8 cellular contexts compared by ENCODE assay signal in the genomic region with DNA sequence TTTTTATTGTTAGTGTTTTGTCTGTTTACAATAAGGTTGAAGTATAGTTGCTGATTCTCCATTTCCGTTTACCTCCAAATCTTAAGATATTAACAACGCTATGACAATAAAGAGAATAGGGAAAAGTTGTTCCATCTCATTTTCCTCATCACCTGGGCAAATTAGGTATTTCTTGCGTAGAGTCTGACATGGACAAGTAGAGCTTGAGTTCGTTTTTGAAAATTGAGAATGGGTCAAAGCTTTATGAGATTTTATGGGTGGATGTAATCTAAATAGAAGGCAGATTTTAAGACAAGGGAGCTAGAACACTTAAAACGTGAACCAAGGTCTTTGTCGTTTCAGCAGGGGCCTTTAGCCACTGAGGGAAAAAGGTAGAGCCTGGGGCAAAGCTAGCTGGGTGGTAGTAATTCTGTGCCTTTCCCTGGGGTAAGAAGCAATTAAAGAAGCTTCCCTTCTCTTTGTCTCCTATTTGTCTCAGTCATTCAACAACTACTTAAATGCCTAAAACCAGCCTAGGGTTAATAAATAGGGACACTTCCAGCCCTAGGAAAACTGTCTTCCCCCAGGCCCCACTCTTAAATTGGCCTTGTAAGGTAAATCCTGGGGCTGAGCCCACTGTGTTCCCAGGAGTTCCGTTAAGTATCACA. TPM values are rescaled to one million over a fixed set of nuclear protein-coding genes. Genes with fewer than 3 reads are reported as not detected.
A peak's percentile ranks its signal among the peaks of the same experiment; 100 is the strongest.
DNase-seq lines count a peak whose midpoint lies in the region; ATAC-seq, FAIRE-seq and TF ChIP-seq lines count a peak whose summit lies in the region.

No MANE protein-coding gene starts in this region.

- H3K27me3 Mint-ChIP-seq in chondrocyte (ENCODE audit: low read depth), result no peaks in the 10 kb centered on the region
- H3K27me3 Mint-ChIP-seq in natural killer cell (ENCODE audit: low read depth in 2 of 2), result no peaks in the 10 kb centered on the region

- H4K8ac ChIP-seq in IMR-90 (ENCODE audit: low read depth in 2 of 2, low read length in 2 of 2), result peak overlapping the region; percentile 92 to 95

- dilution Hi-C loops in IMR-90 (cut with HindIII; ENCODE audit: low sequenced_read_pairs, unreplicated experiment), result no loop called here

- peak overlapping the region; percentile 49; the same call in 1 of the 2 replicates for H3K9ac ChIP-seq in IMR-90 (ENCODE audit: low read depth, low read length)

- TF ChIP-seq CTCF in BJ (IDR thresholded peaks at IDR 0.05; ENCODE audit: insufficient read depth, low read depth, low read length), result no peak
- no peak for TF ChIP-seq CTCF in IMR-90 (conservative IDR thresholded peaks at IDR 0.05; ENCODE audit: low read depth, low read length)
- TF ChIP-seq CTCF in chondrocyte (IDR thresholded peaks at IDR 0.05), result no peak
- no peak for TF ChIP-seq CTCF in natural killer cell (IDR thresholded peaks at IDR 0.05)

- no peak overlapping the region for H3K18ac ChIP-seq in IMR-90 (ENCODE audit: low read depth, low read length)

- H2BK120ac ChIP-seq in IMR-90 (ENCODE audit: low read depth, low read length), result no peak overlapping the region

- peaks cover 40% of the 10 kb centered on the region for H3K4me1 Mint-ChIP-seq in chondrocyte (ENCODE audit: low read depth)
- peaks cover 29 to 31% of the 10 kb centered on the region in 2 donors for H3K4me1 Mint-ChIP-seq in natural killer cell

- no peaks in the 10 kb centered on the region for H3K27me3 ChIP-seq in BJ (ENCODE audit: control insufficient read depth, insufficient read depth, low read length)
- no peaks in the 10 kb centered on the region for H3K27me3 ChIP-seq in IMR-90 (ENCODE audit: control insufficient read depth, insufficient read depth, low read length)

- no peaks in the 10 kb centered on the region for H3K9me3 ChIP-seq in IMR-90 (ENCODE audit: control insufficient read depth, insufficient read depth, low read length)

- intact Hi-C loops in IMR-90 (cut with micrococcal nuclease), result loop anchor here (2.0 to 10.0 kb wide), 2 partner anchors 54 to 232 kb away; partner anchors contain the start of gene PLAA
- intact Hi-C loops in natural killer cell (cut with micrococcal nuclease), result loop anchor here (2.0 kb wide), 1 partner anchor 64 kb away; the partner anchor contains the start of gene IFT74

- FAIRE-seq in GM12892 (lab: Jason Lieb, UNC), result no peak

- peak overlapping the region; percentile 80 for H3K4me2 ChIP-seq in IMR-90 (ENCODE audit: low read depth, low read length)

- WGBS in IMR-90 (ENCODE audit: extremely low coverage in 2 of 2, insufficient read length in 1 of 2), 2 experiments, result 60% methylated on average over 1 of the region's 7 CpGs; no CpG with 5 or more reads in 1 of the 2 experiments

- H3K4ac ChIP-seq in IMR-90 (ENCODE audit: low read depth, low read length), result peak overlapping the region; percentile 44

- ATAC-seq in IMR-90 (ENCODE audit: low read depth), result no peak
- ATAC-seq in natural killer cell, result peak in 1 of 3 donors; percentile 0
- no peak for ATAC-seq in GM21367 (IDR thresholded peaks at IDR 0.05; ENCODE audit: unreplicated experiment)

- CTCF ChIA-PET in BJ (lab: Yijun Ruan, JAX), result interaction anchor here (0.8 to 1.7 kb wide), 2 partner anchors 10 to 31 kb away, joined by 3 to 4 read pairs; no protein-coding TSS in a partner anchor
- CTCF ChIA-PET in IMR-90 (lab: Yijun Ruan, JAX), result no interaction called here

- peak overlapping the region; percentile 18 for H3K27ac ChIP-seq in IMR-90 (ENCODE audit: insufficient read depth, low read length)

- H3K27ac Mint-ChIP-seq in chondrocyte (ENCODE audit: unreplicated experiment) (peak overlapping the region; percentile 98), natural killer cell (peak overlapping the region; percentile 99)

- H3K79me1 ChIP-seq in IMR-90 (ENCODE audit: low read depth in 1 of 2, low read length in 2 of 2), result peaks cover 0 to 21% of the 10 kb centered on the region in 2 experiments; a peak in 3 of 4 replicates

- in situ Hi-C loops in IMR-90 (cut with MboI; ENCODE audit: low sequenced_read_pairs), result no loop called here

- peak overlapping the region; percentile 36; the same call in 1 of the 2 replicates for H3K14ac ChIP-seq in IMR-90 (replicated peaks; ENCODE audit: low read depth, low read length)

- H3K36me3 ChIP-seq in BJ (ENCODE audit: control insufficient read depth, insufficient read depth, low read length), result no peaks in the 10 kb centered on the region
- no peaks in the 10 kb centered on the region for H3K36me3 ChIP-seq in IMR-90 (ENCODE audit: control insufficient read depth, insufficient read depth, low read length)

- no peak for TF ChIP-seq RAD21 in IMR-90 (IDR thresholded peaks at IDR 0.05; ENCODE audit: low read length)

- POLR2A ChIA-PET in BJ (lab: Charles Lee), result no interaction called here
- POLR2A ChIA-PET in IMR-90 (lab: Charles Lee; ENCODE audit: unreplicated experiment), result no interaction called here

- peaks cover under 1% of the 10 kb centered on the region; the same call in 1 of the 2 replicates for H4K20me1 ChIP-seq in IMR-90 (ENCODE audit: insufficient read depth, low read length)

- no peak overlapping the region for H2BK20ac ChIP-seq in IMR-90 (ENCODE audit: low read depth, low read length)

- peak overlapping the region; percentile 42 for H4K5ac ChIP-seq in IMR-90 (ENCODE audit: low read depth, low read length)

- H2BK5ac ChIP-seq in IMR-90 (ENCODE audit: low read depth, low read length, poor library complexity, severe bottlenecking), result peak overlapping the region; percentile 75

- H2AK9ac ChIP-seq in IMR-90 (replicated peaks; ENCODE audit: low read depth, low read length, poor library complexity), result no peak overlapping the region

- TF ChIP-seq POLR2A in IMR-90 (IDR thresholded peaks at IDR 0.05; ENCODE audit: low read depth, low read length), result no peak
- TF ChIP-seq POLR2A in GM12892 (IDR thresholded peaks at IDR 0.05; ENCODE audit: low read depth, low read length), result no peak

- H3K4me1 ChIP-seq in IMR-90 (ENCODE audit: control insufficient read depth, insufficient read depth, low read length), result no peaks in the 10 kb centered on the region

- no peak overlapping the region for H2BK15ac ChIP-seq in IMR-90 (ENCODE audit: low read depth, low read length)

- H3K4me3 ChIP-seq in BJ (ENCODE audit: low read depth, low read length) (peak overlapping the region; percentile 91), IMR-90 (ENCODE audit: insufficient read depth, low read depth, low read length) (peak overlapping the region; percentile 84)

- BruUV-seq in IMR-90 (replicated peaks; lab: Mats Ljungman, UMichigan), result no TSS peak

- no peak overlapping the region; the same call in 1 of the 2 replicates for H3K23ac ChIP-seq in IMR-90 (ENCODE audit: low read depth, low read length)

- peak overlapping the region; percentile 39 for H2AFZ ChIP-seq in IMR-90 (replicated peaks; ENCODE audit: low read length, poor library complexity)

- H3K9me3 Mint-ChIP-seq in chondrocyte (ENCODE audit: low read depth) (peaks cover 6% of the 10 kb centered on the region), natural killer cell (peaks cover 2 to 7% of the 10 kb centered on the region in 2 donors)

- DNase-seq in BJ (ENCODE audit: low read depth) (no peak), IMR-90 (no peak), chondrocyte (ENCODE audit: low spot score) (no peak), natural killer cell (no peak), OCI-M2 (lab: John Stamatoyannopoulos, UW; ENCODE audit: unreplicated experiment) (no peak), GM12892 (ENCODE audit: insufficient read length) (no peak), NOMO-1 treated with dmso at 0.1 percent for 144 hours (lab: John Stamatoyannopoulos, UW; ENCODE audit: unreplicated experiment) (no peak)

- H3K36me3 Mint-ChIP-seq in chondrocyte (ENCODE audit: low read depth) (peaks cover 4% of the 10 kb centered on the region), natural killer cell (peaks cover 7% of the 10 kb centered on the region)

- H4K91ac ChIP-seq in IMR-90 (ENCODE audit: insufficient read depth, low read depth, low read length), result no peak overlapping the region

- no peaks in the 10 kb centered on the region for H3K9me1 ChIP-seq in IMR-90 (ENCODE audit: insufficient read depth, low read length)

- H3K4me3 Mint-ChIP-seq in chondrocyte (ENCODE audit: unreplicated experiment) (peak overlapping the region; percentile 94), natural killer cell (peak overlapping the region; percentile 100)

- no peak overlapping the region; the same call in 1 of the 2 replicates for H2AK5ac ChIP-seq in IMR-90 (ENCODE audit: low read depth, low read length)

- H3K56ac ChIP-seq in IMR-90 (ENCODE audit: extremely low read depth, insufficient read depth, low read length), result peak overlapping the region; percentile 54; the same call in 1 of the 2 replicates

TF ChIP-seq in IMR-90, 13 proteins besides CTCF, POLR2A, EP300 and RAD21:
- TF ChIP-seq CEBPB (IDR thresholded peaks at IDR 0.05; ENCODE audit: low read depth, low read length) (no peak), RCOR1 (IDR thresholded peaks at IDR 0.05; ENCODE audit: insufficient replicate concordance, low read length) (no peak), CHD1 (IDR thresholded peaks at IDR 0.05; ENCODE audit: low read depth, low read length) (no peak), NFE2L2 (IDR thresholded peaks at IDR 0.05; ENCODE audit: low read depth, low read length) (no peak), MAZ (IDR thresholded peaks at IDR 0.05; ENCODE audit: borderline replicate concordance, low read depth, low read length) (no peak)

RNA-seq across cellular contexts. Expression of gene CAAP1, which starts 0.6 kb away (rescaled TPM):
- polyA plus RNA-seq in BJ (2011; rRNA removed), result 5.2 and 9.8 TPM in 2 replicates
- polyA minus RNA-seq in BJ (2011; rRNA and poly(A)+ RNA removed), result 1.6 and 2.4 TPM in 2 replicates
- 6.1 and 12.2 TPM in 2 replicates for total RNA-seq in IMR-90 (2012; rRNA removed)
- polyA plus RNA-seq in IMR-90 (2012; rRNA removed), result 9.0 and 11.6 TPM in 2 replicates
- 3.6 and 8.4 TPM in 2 replicates for polyA plus RNA-seq in IMR-90 (2012; cell fraction: cytosol; rRNA removed)
- polyA plus RNA-seq in IMR-90 (2012; cell fraction: nucleus; rRNA removed; ENCODE audit: low replicate concordance), result 8.0 and 11.5 TPM in 2 replicates
- 15.0 to 19.1 TPM (median 16.1 TPM) in 3 replicates for total RNA-seq in chondrocyte
- total RNA-seq in natural killer cell, result 10 to 100 TPM; 12.6 to 16.8 (median 15.2) TPM
- polyA plus RNA-seq in GM12892 (2012; ENCODE audit: missing spikeins), result 19.9 TPM

RNA-seq across cellular contexts. Expression of gene PLAA, which starts 53.9 kb away (rescaled TPM):
- polyA plus RNA-seq in BJ (2011; rRNA removed) (7.4 and 11.1 TPM in 2 replicates), IMR-90 (2012; rRNA removed) (18.1 and 18.2 TPM in 2 replicates)
- 11.3 and 15.4 TPM in 2 replicates for polyA minus RNA-seq in BJ (2011; rRNA and poly(A)+ RNA removed)
- total RNA-seq in IMR-90 (2012; rRNA removed) (24.4 and 37.8 TPM in 2 replicates), chondrocyte (33.0 to 36.8 TPM (median 34.7 TPM) in 3 replicates), natural killer cell (10 to 100 TPM; 38.1 to 51.2 (median 45.5) TPM)
- polyA plus RNA-seq in IMR-90 (2012; cell fraction: cytosol; rRNA removed), result 5.6 and 7.1 TPM in 2 replicates
- polyA plus RNA-seq in IMR-90 (2012; cell fraction: nucleus; rRNA removed; ENCODE audit: low replicate concordance), result 5.4 and 10.9 TPM in 2 replicates
- 23.3 TPM for polyA plus RNA-seq in GM12892 (2012; ENCODE audit: missing spikeins)
